Comparison of ENCODE assay signal across 8 cellular contexts in genomic region chr6:31736768-31737314, GRCh38. TPM values are rescaled to one million over a fixed set of nuclear protein-coding genes. Genes with fewer than 3 reads are reported as not detected.
A peak's percentile ranks its signal among the peaks of the same experiment; 100 is the strongest.
DNase-seq lines count a peak whose midpoint lies in the region; ATAC-seq and TF ChIP-seq lines count a peak whose summit lies in the region.

No MANE protein-coding gene starts in this region.

- H3K79me2 ChIP-seq in DOHH2 (ENCODE audit: control insufficient read depth, low read length), result peaks cover 58% of the 10 kb centered on the region

- peaks cover 44% of the 10 kb centered on the region for H3F3A ChIP-seq in DOHH2 (ENCODE audit: control insufficient read depth, insufficient read depth)

- H3K27ac ChIP-seq in DOHH2 (ENCODE audit: low read depth, low read length) (peak overlapping the region; percentile 96), RWPE2 (ENCODE audit: poor library complexity, severe bottlenecking) (peak overlapping the region; percentile 93), esophagus squamous epithelium (peak overlapping the region; percentile 94 to 99 (median 98)), prostate gland (peak overlapping the region; percentile 94 to 98)

- H3K4me3 ChIP-seq in DOHH2 (ENCODE audit: low read length) (peak overlapping the region; percentile 84), RWPE2 (ENCODE audit: severe bottlenecking) (peak overlapping the region; percentile 80), esophagus squamous epithelium (peak overlapping the region; percentile 53 to 89 (median 75)), prostate gland (peak overlapping the region; percentile 61 to 78)

- ATAC-seq in RWPE2 (ENCODE audit: low read depth) (no peak), GM18498 (IDR thresholded peaks at IDR 0.05; ENCODE audit: unreplicated experiment) (no peak), GM18519 (IDR thresholded peaks at IDR 0.05; ENCODE audit: low FRiP score, unreplicated experiment) (no peak)

- H3K9me2 ChIP-seq in DOHH2 (replicated peaks; ENCODE audit: control insufficient read depth, low read length), result no peaks in the 10 kb centered on the region

- 28 to 46% methylated on average over 4 to 8 of the region's 10 CpGs for WGBS in esophagus squamous epithelium, 2 donors
- WGBS in prostate gland, result 35% methylated on average over 10 of the region's 10 CpGs

- intact Hi-C loops in esophagus squamous epithelium (cut with DNase I) (loop anchor here (10.0 kb wide), 1 partner anchor 98 kb away; no protein-coding TSS in a partner anchor), prostate gland (cut with DNase I) (loop anchor here (5.0 kb wide), 1 partner anchor 85 kb away; no protein-coding TSS in a partner anchor)

- TF ChIP-seq CTCF in DOHH2 (IDR thresholded peaks at IDR 0.05; ENCODE audit: low read depth, low read length, poor library complexity, severe bottlenecking) (no peak), RWPE2 (IDR thresholded peaks at IDR 0.05; ENCODE audit: poor library complexity, severe bottlenecking) (no peak), esophagus squamous epithelium (IDR thresholded peaks at IDR 0.05) (no peak), prostate gland (IDR thresholded peaks at IDR 0.05) (no peak)

- TF ChIP-seq POLR2A in esophagus squamous epithelium (IDR thresholded peaks at IDR 0.05) (no peak), prostate gland (IDR thresholded peaks at IDR 0.05) (no peak)

- DNase-seq in RWPE2 (ENCODE audit: low spot score) (no peak), esophagus squamous epithelium (lab: John Stamatoyannopoulos, UW) (no peak), prostate gland (ENCODE audit: low spot score) (no peak), NCI-H146 treated with DMSO at 0.1 percent for 48 hours (lab: John Stamatoyannopoulos, UW; ENCODE audit: unreplicated experiment) (no peak)
- DNase-seq in activated effector memory CD4-positive, alpha-beta T cell treated with anti-CD3 and anti-CD28 coated beads, Interleukin-2, amount 50 U/mL, for 16 hours, result no peak

- H3K27me3 ChIP-seq in DOHH2 (ENCODE audit: control insufficient read depth, low read length) (no peaks in the 10 kb centered on the region), RWPE2 (ENCODE audit: insufficient read depth, poor library complexity, severe bottlenecking) (no peaks in the 10 kb centered on the region), esophagus squamous epithelium (no peaks in the 10 kb centered on the region), prostate gland (replicated peaks; ENCODE audit: insufficient read depth) (no peaks in the 10 kb centered on the region)

- H3K36me3 ChIP-seq in DOHH2 (ENCODE audit: control insufficient read depth, low read length) (peaks cover 57% of the 10 kb centered on the region), RWPE2 (ENCODE audit: low read depth) (peaks cover 43% of the 10 kb centered on the region), esophagus squamous epithelium (peaks cover 23 to 26% (median 23%) of the 10 kb centered on the region in 3 donors), prostate gland (peaks cover 3 to 10% of the 10 kb centered on the region in 2 donors)

- H3K4me1 ChIP-seq in DOHH2 (ENCODE audit: control insufficient read depth, low read length), result peaks cover 62% of the 10 kb centered on the region
- H3K4me1 ChIP-seq in RWPE2 (ENCODE audit: insufficient read depth, poor library complexity, severe bottlenecking), result peaks cover 38% of the 10 kb centered on the region
- H3K4me1 ChIP-seq in esophagus squamous epithelium, result peaks cover 39 to 75% (median 46%) of the 10 kb centered on the region in 3 donors
- H3K4me1 ChIP-seq in prostate gland (replicated peaks), result peaks cover 17% of the 10 kb centered on the region

- H3K9me3 ChIP-seq in DOHH2 (ENCODE audit: control insufficient read depth, insufficient read depth, low read length) (no peaks in the 10 kb centered on the region), RWPE2 (ENCODE audit: severe bottlenecking) (no peaks in the 10 kb centered on the region), esophagus squamous epithelium (no peaks in the 10 kb centered on the region), prostate gland (no peaks in the 10 kb centered on the region)

- H3K4me2 ChIP-seq in DOHH2 (ENCODE audit: low read length), result peak overlapping the region; percentile 93

- peaks cover 8% of the 10 kb centered on the region; the same call in 1 of the 2 replicates for H4K20me1 ChIP-seq in DOHH2 (ENCODE audit: control insufficient read depth, insufficient read depth, low read depth, low read length)

RNA-seq across cellular contexts. Expression of gene CLIC1, which starts 0.5 kb away (rescaled TPM):
- 100 to 1,000 TPM; 289 to 440 (median 365) TPM for total RNA-seq in esophagus squamous epithelium
- total RNA-seq in prostate gland, result 100 to 1,000 TPM; 224 to 331 TPM

RNA-seq across cellular contexts. Expression of gene MSH5, which starts 3.0 kb away (rescaled TPM):
- 1 to 10 TPM; 2.3 to 7.9 (median 6.8) TPM for total RNA-seq in esophagus squamous epithelium
- total RNA-seq in prostate gland, result 10 to 100 TPM; 10.5 to 72.4 TPM

RNA-seq across cellular contexts. Expression of gene DDAH2, which starts 7.7 kb away (rescaled TPM):
- total RNA-seq in esophagus squamous epithelium (10 to 100 TPM; 16.4 to 59.3 (median 28.2) TPM), prostate gland (10 to 100 TPM; 73.3 to 83.7 TPM)

RNA-seq across cellular contexts. Expression of gene MPIG6B, which starts 13.7 kb away (rescaled TPM):
- total RNA-seq in esophagus squamous epithelium (1 to 10 TPM in 1 of 4 donors, under 1 TPM in 3; 0.12 to 1.4 (median 0.73) TPM), prostate gland (under 1 TPM in 1 of 2 donors, not detected in 1; 0.74 TPM)

RNA-seq across cellular contexts. Expression of gene LY6G6C, which starts 15.3 kb away (rescaled TPM):
- total RNA-seq in esophagus squamous epithelium (10 to 100 TPM in 1 of 4 donors, 1 to 10 TPM in 2, under 1 TPM in 1; 0.53 to 14.6 (median 2.4) TPM), prostate gland (not detected)
